8 cellular contexts compared by ENCODE assay signal in genomic region chr1:226061793-226062557, GRCh38. TPM values are rescaled to one million over a fixed set of nuclear protein-coding genes. Genes with fewer than 3 reads are reported as not detected.
DNase-seq lines count a peak whose midpoint lies in the region; ATAC-seq and TF ChIP-seq lines count a peak whose summit lies in the region.

No MANE protein-coding gene starts in this region.

- peaks cover 14 to 15% of the 10 kb centered on the region in 2 donors for H3K36me3 ChIP-seq in duodenal mucosa (ENCODE audit: control insufficient read depth in 1 of 2, insufficient read depth in 2 of 2, low read length in 2 of 2)
- peaks cover 0 to 21% (median 11%) of the 10 kb centered on the region in 4 donors for H3K36me3 ChIP-seq in liver (ENCODE audit: control insufficient read depth in 4 of 4, insufficient read depth in 3 of 4, low read depth in 1 of 4, low read length in 3 of 4)

- ATAC-seq in GM18858 (IDR thresholded peaks at IDR 0.05; ENCODE audit: unreplicated experiment) (peak; percentile 30), HG03025 (IDR thresholded peaks at IDR 0.05; ENCODE audit: low FRiP score, unreplicated experiment) (peak; percentile 35)

- H3K27me3 ChIP-seq in duodenal mucosa (ENCODE audit: control insufficient read depth in 1 of 2, insufficient read depth in 2 of 2, low read length in 2 of 2) = no peaks in the 10 kb centered on the region
- no peaks in the 10 kb centered on the region for H3K27me3 ChIP-seq in liver (ENCODE audit: control insufficient read depth in 4 of 4, insufficient read depth in 4 of 4, low read length in 3 of 4)

- H3K4me3 ChIP-seq in WI38 (ENCODE audit: low read depth, low read length) (peak overlapping the region; percentile 71), duodenal mucosa (ENCODE audit: low read depth in 1 of 2, low read length in 2 of 2) (peak overlapping the region; percentile 65 to 69), liver (ENCODE audit: low read depth in 1 of 3, low read length in 3 of 3) (peak overlapping the region; percentile 76 to 98 (median 84))

- H3K9me3 ChIP-seq in duodenal mucosa (ENCODE audit: control insufficient read depth in 1 of 2, low read length in 2 of 2) = no peaks in the 10 kb centered on the region
- H3K9me3 ChIP-seq in liver (ENCODE audit: control insufficient read depth in 4 of 4, low read length in 3 of 4) = no peaks in the 10 kb centered on the region

- TF ChIP-seq RAD21 in liver (IDR thresholded peaks at IDR 0.05) = no peak

- H3K4me1 ChIP-seq in duodenal mucosa (ENCODE audit: control insufficient read depth in 1 of 2, insufficient read depth in 2 of 2, low read length in 2 of 2) = peaks cover 27 to 34% of the 10 kb centered on the region in 2 donors
- H3K4me1 ChIP-seq in liver (ENCODE audit: control insufficient read depth in 4 of 4, insufficient read depth in 4 of 4, low read length in 3 of 4) = peaks cover 0 to 29% (median 24%) of the 10 kb centered on the region in 4 donors

- under 1% methylated on average over 102 of the region's 102 CpGs for WGBS in liver

- peak overlapping the region; percentile 95 for H3K27ac ChIP-seq in duodenal mucosa (ENCODE audit: low read depth, low read length)
- H3K27ac ChIP-seq in liver (ENCODE audit: low read depth in 1 of 2, low read length in 2 of 2) = peak overlapping the region; percentile 93 to 96

- no peak for TF ChIP-seq CTCF in WI38 (IDR thresholded peaks at IDR 0.05; ENCODE audit: low read depth, low read length)
- no peak for TF ChIP-seq CTCF in liver (IDR thresholded peaks at IDR 0.05; ENCODE audit: low read depth, low read length, missing input control)

- peak overlapping the region; percentile 65 to 90 for H3K9ac ChIP-seq in duodenal mucosa (ENCODE audit: low read depth in 1 of 2, low read length in 2 of 2)
- H3K9ac ChIP-seq in liver (ENCODE audit: low read depth in 1 of 2, low read length in 2 of 2) = peak overlapping the region; percentile 64 to 72

- DNase-seq in AML-193 (lab: John Stamatoyannopoulos, UW) (peak; percentile 46 to 52), NCI-H2081 (lab: John Stamatoyannopoulos, UW) (peak; percentile 89)
- DNase-seq in stimulated activated CD4-positive, alpha-beta T cell treated with anti-CD3 and anti-CD28 coated beads, TNF-alpha, amount 100 ng/mL, for 24 hours (ENCODE audit: low read depth in 3 of 3) = peak in 2 of 3 experiments; percentile 29 to 36

TF ChIP-seq in liver, 16 proteins besides CTCF, POLR2A, EP300 and RAD21:
- TF ChIP-seq TAF1 (conservative IDR thresholded peaks at IDR 0.05) (peak; percentile 30), YY1 (IDR thresholded peaks at IDR 0.05) (peak; percentile 81)
- TF ChIP-seq, protein P1, sequence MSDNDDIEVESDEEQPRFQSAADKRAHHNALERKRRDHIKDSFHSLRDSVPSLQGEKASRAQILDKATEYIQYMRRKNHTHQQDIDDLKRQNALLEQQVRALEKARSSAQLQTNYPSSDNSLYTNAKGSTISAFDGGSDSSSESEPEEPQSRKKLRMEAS (IDR thresholded peaks at IDR 0.05) = no peak

RNA-seq across cellular contexts. Expression of gene H3-3A, which starts 0.5 kb away (rescaled TPM):
- 100 to 1,000 TPM in 1 of 2 donors, 10 to 100 TPM in 1; 76.6 to 338 TPM for total RNA-seq in liver
- polyA plus RNA-seq in liver = 100 to 1,000 TPM; 188 to 190 TPM

Comparison
In these comparisons a context has a peak if more than half of its experiments do, and no peak if none do; other contexts are left out.
1. Peak in every context shown above with its lines: DNase-seq, ATAC-seq, H3K4me3 ChIP-seq and H3K27ac ChIP-seq.
2. DNase-seq: peak in every context shown above with its lines; median percentile 89 in NCI-H2081; 49 in AML-193; 32 in stimulated activated CD4-positive, alpha-beta T cell treated with anti-CD3 and anti-CD28 coated beads, TNF-alpha, amount 100 ng/mL, for 24 hours.